21 cellular contexts compared by ENCODE assay signal in genomic region chr6:82370788-82371187, GRCh38. TPM values are rescaled to one million over a fixed set of nuclear protein-coding genes. Genes with fewer than 3 reads are reported as not detected.
DNase-seq lines count a peak whose midpoint lies in the region; ATAC-seq and TF ChIP-seq lines count a peak whose summit lies in the region.
"Had no signal": no experiment of that assay in that cellular context is flagged by ENCODE, and none has a peak within 500 bp of the region (broad histone marks: within the 10 kb centered on the region; RNA-seq: fewer than 3 reads in every experiment).

No MANE protein-coding gene starts in this region.

- no peak overlapping the region for H3K23ac ChIP-seq in H9 (ENCODE audit: insufficient read length, low read depth, low read length)

- H4K20me1 ChIP-seq in H9 (ENCODE audit: control insufficient read depth, insufficient read depth, insufficient read length), result no peaks in the 10 kb centered on the region

- H3K4me2 ChIP-seq in H9 (ENCODE audit: insufficient read depth, insufficient read length, low read length), result no peak overlapping the region

- H3K4me3 Mint-ChIP-seq in H9, result peak overlapping the region in 1 of 2 experiments; percentile 19; a peak in 1 of 5 replicates
- H3K4me3 Mint-ChIP-seq: T-cell had no signal

- ATAC-seq in foreskin keratinocyte, result peak; percentile 79
- ATAC-seq: T-cell had no signal

- no peaks in the 10 kb centered on the region for H3K23me2 ChIP-seq in H9 (ENCODE audit: insufficient read length, low read depth, low read length, poor library complexity, severe bottlenecking)

- peaks cover 7 to 14% (median 9%) of the 10 kb centered on the region in 3 experiments for H3K36me3 Mint-ChIP-seq in H9 (ENCODE audit: insufficient read depth in 1 of 3, low read depth in 3 of 3)
- H3K36me3 Mint-ChIP-seq: T-cell had no signal

- no peak overlapping the region for H3T11ph ChIP-seq in H9 (ENCODE audit: low read length)

- no peak overlapping the region for H2AFZ ChIP-seq in H9 (ENCODE audit: low read length)

- H3K27me3 Mint-ChIP-seq in H9 (ENCODE audit: low read depth), result no peaks in the 10 kb centered on the region

- H3K4me1 Mint-ChIP-seq in H9, result peaks cover 8 to 16% of the 10 kb centered on the region in 2 experiments

- H4K91ac ChIP-seq in H9 (ENCODE audit: insufficient read length, low read depth, low read length), result no peak overlapping the region

- H3K56ac ChIP-seq in H9 (ENCODE audit: insufficient read length, low read depth, low read length), result no peak overlapping the region

- H3K9me3 Mint-ChIP-seq in H9, result peaks cover 2 to 8% of the 10 kb centered on the region in 2 experiments; a peak in 4 of 5 replicates
- H3K9me3 Mint-ChIP-seq: T-cell had no signal

- H3K4ac ChIP-seq in H9 (ENCODE audit: low read depth, low read length), result no peak overlapping the region

- no peak overlapping the region for H2BK20ac ChIP-seq in H9 (ENCODE audit: low read depth, low read length, poor library complexity, severe bottlenecking)

- no peaks in the 10 kb centered on the region for H3K9me3 ChIP-seq in H9 (ENCODE audit: control insufficient read depth, low read depth, low read length)
- H3K9me3 ChIP-seq: Caco-2, MG63, SJSA1 had no signal

- no peak overlapping the region for H4K5ac ChIP-seq in H9 (ENCODE audit: insufficient read length, low read depth, low read length)

- H3K14ac ChIP-seq in H9 (ENCODE audit: insufficient read depth, low read length), result no peak overlapping the region

- TF ChIP-seq CTCF in H9 (conservative IDR thresholded peaks at IDR 0.05) (no peak), foreskin keratinocyte (conservative IDR thresholded peaks at IDR 0.05) (no peak)

- H3K18ac ChIP-seq in H9 (ENCODE audit: insufficient read length, low read depth, low read length), result no peak overlapping the region

- no peak overlapping the region for H2BK120ac ChIP-seq in H9 (ENCODE audit: low read depth, low read length, poor library complexity, severe bottlenecking)

- H2BK5ac ChIP-seq in H9 (ENCODE audit: insufficient read length, low read length), result no peak overlapping the region

- no peak overlapping the region for H3K27ac ChIP-seq in H9 (ENCODE audit: insufficient read length, low read depth, low read length)
- H3K27ac ChIP-seq in foreskin keratinocyte, result no peak overlapping the region
- H3K27ac ChIP-seq: C4-2B, SJSA1 had no signal

- no peak overlapping the region for H2BK15ac ChIP-seq in H9 (ENCODE audit: low read depth, low read length)

- H2AK5ac ChIP-seq in H9 (ENCODE audit: insufficient read length, low read length), result no peak overlapping the region

- no peak overlapping the region for H3K27ac Mint-ChIP-seq in H9
- H3K27ac Mint-ChIP-seq: T-cell had no signal

- no peak overlapping the region for H2BK12ac ChIP-seq in H9 (ENCODE audit: insufficient read length, low read depth, low read length)

- H3K27me3 ChIP-seq in H9 (ENCODE audit: insufficient read depth, low read length) (no peaks in the 10 kb centered on the region), foreskin keratinocyte (no peaks in the 10 kb centered on the region)
- H3K27me3 ChIP-seq: MG63, SJSA1 had no signal

- H3K79me2 ChIP-seq in H9 (ENCODE audit: insufficient read depth, low read length), result no peaks in the 10 kb centered on the region; the same call in 1 of the 2 replicates

- WGBS in H9 (ENCODE audit: extremely low coverage, insufficient read length, low lambda C conversion rate), result no CpG with 5 or more reads among the region's 3 CpGs

- no peak overlapping the region for H4K8ac ChIP-seq in H9 (replicated peaks; ENCODE audit: insufficient read length, low read depth, low read length)

- no peak overlapping the region for H3K9ac ChIP-seq in H9 (ENCODE audit: extremely low read depth, insufficient read length, low read length)

- peak in 2 of 3 experiments; percentile 9 to 42 for DNase-seq in NCI-H1417 (lab: John Stamatoyannopoulos, UW)
- DNase-seq in NCI-H1417 treated with DMSO at 0.1 percent for 48 hours (lab: John Stamatoyannopoulos, UW), result no peak
- DNase-seq in H9, result peak; percentile 34
- peak; percentile 55 for DNase-seq in NCI-H748 treated with DMSO at 0.1 percent for 48 hours (lab: John Stamatoyannopoulos, UW)
- no peak for DNase-seq in foreskin keratinocyte
- DNase-seq in GM19240 (ENCODE audit: insufficient read length, low spot score), result no peak
- no peak for DNase-seq in LoVo (ENCODE audit: low spot score)
- DNase-seq in AG20443 (ENCODE audit: low spot score), result no peak
- DNase-seq: Caco-2; DMS79 treated with DMSO at 0.1 percent for 48 hours; GDM1; GOT3; KG1; MG63; NCI-H1105; NCI-H2081 treated with DMSO at 0.1 percent for 48 hours; NCI-H226; NK-92 treated with Interleukin-12 subunit alpha and Interleukin-12 subunit beta, amount 100 ng/mL, for 24 hours; T-cell had no signal

- H3K79me1 ChIP-seq in H9 (ENCODE audit: insufficient read depth, low read depth, low read length, poor library complexity, severe bottlenecking), result no peaks in the 10 kb centered on the region

- H3K4me1 ChIP-seq in H9 (ENCODE audit: insufficient read depth, low read length) (peaks cover 2% of the 10 kb centered on the region; the same call in 1 of the 2 replicates), foreskin keratinocyte (peaks cover 42% of the 10 kb centered on the region)
- H3K4me1 ChIP-seq: Caco-2 had no signal

RNA-seq across cellular contexts. Expression of gene TPBG, which starts 7.2 kb away (rescaled TPM):
- total RNA-seq in H9 (2021), result 19.0 and 20.8 TPM in 2 replicates
- total RNA-seq in foreskin keratinocyte, result 46.7 and 49.5 TPM in 2 replicates
- polyA plus RNA-seq in foreskin keratinocyte, result 37.5 and 42.0 TPM in 2 replicates

Comparison
In these comparisons a context has a peak if more than half of its experiments do, and no peak if none do; other contexts are left out.
1. DNase-seq: peak in NCI-H1417 (2 of 3), H9 (single experiment) and NCI-H748 treated with DMSO at 0.1 percent for 48 hours (single experiment); none in NCI-H1417 treated with DMSO at 0.1 percent for 48 hours (single experiment), foreskin keratinocyte (0 of 2), GM19240 (single experiment), LoVo (single experiment) and AG20443 (single experiment).